ENCODE assay signal across 1 cellular context in the genomic region with DNA sequence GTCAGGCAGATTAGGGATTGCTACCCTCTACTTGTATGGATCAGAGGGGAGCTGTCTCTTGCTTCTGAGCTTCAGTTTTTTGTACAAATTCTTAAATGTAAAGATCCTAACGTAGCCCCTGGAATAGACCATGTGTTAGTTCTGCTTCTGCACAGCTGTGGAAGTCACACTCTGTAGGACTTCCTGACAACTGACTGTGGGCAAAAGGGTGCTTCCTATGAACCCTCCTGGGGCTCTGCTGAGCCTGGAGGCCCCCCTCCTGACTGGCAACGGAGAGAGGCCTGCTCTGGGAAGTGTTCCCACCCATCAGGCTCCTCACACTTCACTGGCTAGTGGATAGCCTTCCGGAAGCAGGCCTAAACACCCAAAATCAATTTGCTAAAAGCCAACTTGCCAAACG.
TF ChIP-seq lines count a peak whose summit lies in the region.

No MANE protein-coding gene starts in this region.

TF ChIP-seq in GM23338, 12 proteins besides CTCF, POLR2A, EP300 and RAD21 (continued from another document):
- TF ChIP-seq ZNF462 (CRISPR knock-in tag; IDR thresholded peaks at IDR 0.05) (no peak), EZH2 (IDR thresholded peaks at IDR 0.05; ENCODE audit: low read depth, unreplicated experiment) (no peak), POLR2AphosphoS5 (IDR thresholded peaks at IDR 0.05; ENCODE audit: low read depth) (no peak), ZNF331 (CRISPR knock-in tag; IDR thresholded peaks at IDR 0.05; ENCODE audit: low read depth) (no peak)
- TF ChIP-seq, protein P1, sequence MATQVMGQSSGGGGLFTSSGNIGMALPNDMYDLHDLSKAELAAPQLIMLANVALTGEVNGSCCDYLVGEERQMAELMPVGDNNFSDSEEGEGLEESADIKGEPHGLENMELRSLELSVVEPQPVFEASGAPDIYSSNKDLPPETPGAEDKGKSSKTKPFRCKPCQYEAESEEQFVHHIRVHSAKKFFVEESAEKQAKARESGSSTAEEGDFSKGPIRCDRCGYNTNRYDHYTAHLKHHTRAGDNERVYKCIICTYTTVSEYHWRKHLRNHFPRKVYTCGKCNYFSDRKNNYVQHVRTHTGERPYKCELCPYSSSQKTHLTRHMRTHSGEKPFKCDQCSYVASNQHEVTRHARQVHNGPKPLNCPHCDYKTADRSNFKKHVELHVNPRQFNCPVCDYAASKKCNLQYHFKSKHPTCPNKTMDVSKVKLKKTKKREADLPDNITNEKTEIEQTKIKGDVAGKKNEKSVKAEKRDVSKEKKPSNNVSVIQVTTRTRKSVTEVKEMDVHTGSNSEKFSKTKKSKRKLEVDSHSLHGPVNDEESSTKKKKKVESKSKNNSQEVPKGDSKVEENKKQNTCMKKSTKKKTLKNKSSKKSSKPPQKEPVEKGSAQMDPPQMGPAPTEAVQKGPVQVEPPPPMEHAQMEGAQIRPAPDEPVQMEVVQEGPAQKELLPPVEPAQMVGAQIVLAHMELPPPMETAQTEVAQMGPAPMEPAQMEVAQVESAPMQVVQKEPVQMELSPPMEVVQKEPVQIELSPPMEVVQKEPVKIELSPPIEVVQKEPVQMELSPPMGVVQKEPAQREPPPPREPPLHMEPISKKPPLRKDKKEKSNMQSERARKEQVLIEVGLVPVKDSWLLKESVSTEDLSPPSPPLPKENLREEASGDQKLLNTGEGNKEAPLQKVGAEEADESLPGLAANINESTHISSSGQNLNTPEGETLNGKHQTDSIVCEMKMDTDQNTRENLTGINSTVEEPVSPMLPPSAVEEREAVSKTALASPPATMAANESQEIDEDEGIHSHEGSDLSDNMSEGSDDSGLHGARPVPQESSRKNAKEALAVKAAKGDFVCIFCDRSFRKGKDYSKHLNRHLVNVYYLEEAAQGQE (IDR thresholded peaks at IDR 0.05; ENCODE audit: unreplicated experiment), result no peak
